Comparison of ENCODE assay signal across 21 cellular contexts in the genomic region with DNA sequence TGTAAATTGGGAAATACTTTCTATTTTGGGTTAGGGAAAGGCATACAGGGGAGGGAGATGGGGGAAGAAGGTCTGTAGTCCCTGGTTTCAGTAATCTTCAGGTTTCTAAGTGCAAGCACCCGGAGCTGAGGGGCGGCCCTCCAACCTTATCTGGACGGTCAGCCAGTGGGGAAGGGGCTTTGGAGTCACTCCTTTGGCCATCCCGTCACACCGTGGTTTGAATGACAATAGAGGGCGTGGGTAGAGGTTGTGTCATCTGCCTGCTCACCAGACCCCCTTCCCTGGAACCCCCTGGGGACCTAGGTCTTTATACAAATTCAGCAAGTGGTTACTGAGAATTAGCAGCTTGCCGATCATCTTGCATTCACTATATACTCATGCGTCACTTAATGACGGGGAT. TPM values are rescaled to one million over a fixed set of nuclear protein-coding genes. Genes with fewer than 3 reads are reported as not detected.
DNase-seq lines count a peak whose midpoint lies in the region; ATAC-seq and TF ChIP-seq lines count a peak whose summit lies in the region.
"Had no signal": no experiment of that assay in that cellular context is flagged by ENCODE, and none has a peak within 500 bp of the region (broad histone marks: within the 10 kb centered on the region; RNA-seq: fewer than 3 reads in every experiment).

No MANE protein-coding gene starts in this region.

- no peak overlapping the region for H4K8ac ChIP-seq in IMR-90 (ENCODE audit: low read depth in 2 of 2, low read length in 2 of 2)

- H3K27me3 ChIP-seq in BLaER1 (no peaks in the 10 kb centered on the region), IMR-90 (ENCODE audit: control insufficient read depth, insufficient read depth, low read length) (no peaks in the 10 kb centered on the region)
- H3K27me3 ChIP-seq: body of pancreas, MG63, stomach, uterus had no signal

- no peak overlapping the region for H2BK20ac ChIP-seq in IMR-90 (ENCODE audit: low read depth, low read length)

- H3K79me1 ChIP-seq in IMR-90 (ENCODE audit: low read depth in 1 of 2, low read length in 2 of 2): peaks cover 52 to 90% of the 10 kb centered on the region in 2 experiments

- no TSS peak for BruUV-seq in IMR-90 (replicated peaks; lab: Mats Ljungman, UMichigan)

- H3K4me1 Mint-ChIP-seq in chondrocyte (ENCODE audit: low read depth): peaks cover 60% of the 10 kb centered on the region
- H3K4me1 Mint-ChIP-seq in progenitor cell of endocrine pancreas (ENCODE audit: low read depth): peaks cover 22% of the 10 kb centered on the region

- H3K36me3 Mint-ChIP-seq in chondrocyte (ENCODE audit: low read depth) (peaks cover 3% of the 10 kb centered on the region), progenitor cell of endocrine pancreas (ENCODE audit: insufficient read depth) (peaks cover 1% of the 10 kb centered on the region)

- H3K14ac ChIP-seq in IMR-90 (replicated peaks; ENCODE audit: low read depth, low read length): no peak overlapping the region

- H3K4me3 ChIP-seq in BLaER1: peak overlapping the region; percentile 32; the same call in 1 of the 2 replicates
- H3K4me3 ChIP-seq in IMR-90 (ENCODE audit: insufficient read depth, low read depth, low read length): no peak overlapping the region
- no peak overlapping the region for H3K4me3 ChIP-seq in foreskin fibroblast (ENCODE audit: low read depth in 1 of 2, low read length in 2 of 2)
- H3K4me3 ChIP-seq: body of pancreas, MG63, stomach, uterus had no signal

- peak overlapping the region; percentile 74 for H2AK5ac ChIP-seq in IMR-90 (ENCODE audit: low read depth, low read length)

- no peak overlapping the region for H2BK120ac ChIP-seq in IMR-90 (ENCODE audit: low read depth, low read length)

- H3K9me1 ChIP-seq in IMR-90 (ENCODE audit: insufficient read depth, low read length): peaks cover 45% of the 10 kb centered on the region

- H3K23ac ChIP-seq in IMR-90 (ENCODE audit: low read depth, low read length): no peak overlapping the region

- no peak overlapping the region for H3K56ac ChIP-seq in IMR-90 (ENCODE audit: extremely low read depth, insufficient read depth, low read length)

- no peak overlapping the region for H4K91ac ChIP-seq in IMR-90 (ENCODE audit: insufficient read depth, low read depth, low read length)

- in situ Hi-C loops in IMR-90 (cut with MboI; ENCODE audit: low sequenced_read_pairs): no loop called here

- CTCF ChIA-PET in IMR-90 (lab: Yijun Ruan, JAX): no interaction called here

- intact Hi-C loops in IMR-90 (cut with micrococcal nuclease): no loop called here

- dilution Hi-C loops in IMR-90 (cut with HindIII; ENCODE audit: low sequenced_read_pairs, unreplicated experiment): no loop called here

- no peak for TF ChIP-seq CTCF in IMR-90 (conservative IDR thresholded peaks at IDR 0.05; ENCODE audit: low read depth, low read length)
- TF ChIP-seq CTCF in chondrocyte (IDR thresholded peaks at IDR 0.05): no peak
- TF ChIP-seq CTCF in progenitor cell of endocrine pancreas (IDR thresholded peaks at IDR 0.05; ENCODE audit: unreplicated experiment): no peak
- no peak for TF ChIP-seq CTCF in foreskin fibroblast (IDR thresholded peaks at IDR 0.05; ENCODE audit: low read depth, low read length)

- peaks cover 100% of the 10 kb centered on the region for H4K20me1 ChIP-seq in BLaER1
- H4K20me1 ChIP-seq in IMR-90 (ENCODE audit: insufficient read depth, low read length): peaks cover 68% of the 10 kb centered on the region

- POLR2A ChIA-PET in IMR-90 (lab: Charles Lee; ENCODE audit: unreplicated experiment): no interaction called here

- no peaks in the 10 kb centered on the region for H3K9me3 ChIP-seq in BLaER1
- no peaks in the 10 kb centered on the region for H3K9me3 ChIP-seq in IMR-90 (ENCODE audit: control insufficient read depth, insufficient read depth, low read length)
- H3K9me3 ChIP-seq: body of pancreas, MG63, stomach, uterus had no signal

- no peak overlapping the region for H4K5ac ChIP-seq in IMR-90 (ENCODE audit: low read depth, low read length)

- no peak for TF ChIP-seq RAD21 in IMR-90 (IDR thresholded peaks at IDR 0.05; ENCODE audit: low read length)

- WGBS in IMR-90 (ENCODE audit: extremely low coverage in 2 of 2, insufficient read length in 1 of 2), 2 experiments: no CpG with 5 or more reads among the region's 9 CpGs

- TF ChIP-seq POLR2A in IMR-90 (IDR thresholded peaks at IDR 0.05; ENCODE audit: low read depth, low read length): no peak

- H3K4ac ChIP-seq in IMR-90 (ENCODE audit: low read depth, low read length): no peak overlapping the region; the same call in none of the 2 replicates

- H3K4me2 ChIP-seq in BLaER1 (peak overlapping the region; percentile 88), IMR-90 (ENCODE audit: low read depth, low read length) (no peak overlapping the region)

- peak overlapping the region; percentile 84 for H2BK5ac ChIP-seq in IMR-90 (ENCODE audit: low read depth, low read length, poor library complexity, severe bottlenecking)

- no peak for DNase-seq in IMR-90
- DNase-seq in chondrocyte (ENCODE audit: low spot score): peak; percentile 46
- no peak for DNase-seq in progenitor cell of endocrine pancreas (ENCODE audit: low spot score, unreplicated experiment)
- no peak for DNase-seq in activated CD8-positive, alpha-beta memory T cell treated with anti-CD3 and anti-CD28 coated beads, Interleukin-2, amount 50 U/mL, for 4 hours
- no peak for DNase-seq in foreskin fibroblast
- no peak for DNase-seq in NCI-H748 treated with DMSO at 0.1 percent for 48 hours (lab: John Stamatoyannopoulos, UW)
- DNase-seq: activated naive CD4-positive, alpha-beta T cell treated with anti-CD3 and anti-CD28 coated beads, Interleukin-2, amount 10 ng/mL, durations not matched to agents 7 days and 5 days; body of pancreas; kidney; NCI-H187 treated with DMSO at 0.1 percent for 48 hours; NCI-H446; SIG-M5; stimulated activated CD4-positive, alpha-beta T cell treated with anti-CD3 and anti-CD28 coated beads, Interleukin-15, amount 100 ng/mL, for 24 hours; stomach; uterus had no signal

- H3K4me3 Mint-ChIP-seq in chondrocyte (ENCODE audit: unreplicated experiment) (no peak overlapping the region), progenitor cell of endocrine pancreas (ENCODE audit: low read depth) (no peak overlapping the region)
- H3K4me3 Mint-ChIP-seq: activated naive CD4-positive, alpha-beta T cell treated with anti-CD3 and anti-CD28 coated beads, Interleukin-2, amount 10 ng/mL, durations not matched to agents 7 days and 5 days; dendritic cell treated with granulocyte-macrophage colony-stimulating factor and Interleukin-4, amounts not matched to agents 40 ng/mL and 50 ng/mL, for 4 days; memory B cell; nephron had no signal

- no peak overlapping the region for H2AK9ac ChIP-seq in IMR-90 (replicated peaks; ENCODE audit: low read depth, low read length, poor library complexity)

- H3K27ac Mint-ChIP-seq in chondrocyte (ENCODE audit: unreplicated experiment) (peak overlapping the region; percentile 58), progenitor cell of endocrine pancreas (peak overlapping the region; percentile 56)
- H3K27ac Mint-ChIP-seq: activated naive CD4-positive, alpha-beta T cell treated with anti-CD3 and anti-CD28 coated beads, Interleukin-2, amount 10 ng/mL, durations not matched to agents 7 days and 5 days; dendritic cell treated with granulocyte-macrophage colony-stimulating factor and Interleukin-4, amounts not matched to agents 40 ng/mL and 50 ng/mL, for 4 days; memory B cell; nephron had no signal

- H2BK15ac ChIP-seq in IMR-90 (ENCODE audit: low read depth, low read length): no peak overlapping the region

- H3K9ac ChIP-seq in BLaER1: peak overlapping the region; percentile 49; the same call in 1 of the 2 replicates
- H3K9ac ChIP-seq in IMR-90 (ENCODE audit: low read depth, low read length): no peak overlapping the region

- ATAC-seq in IMR-90 (ENCODE audit: low read depth) (no peak), GM18868 (IDR thresholded peaks at IDR 0.05; ENCODE audit: unreplicated experiment) (no peak)
- ATAC-seq: body of pancreas had no signal

- no peaks in the 10 kb centered on the region for H3K27me3 Mint-ChIP-seq in chondrocyte (ENCODE audit: low read depth)
- H3K27me3 Mint-ChIP-seq in progenitor cell of endocrine pancreas: no peaks in the 10 kb centered on the region
- H3K27me3 Mint-ChIP-seq: activated naive CD4-positive, alpha-beta T cell treated with anti-CD3 and anti-CD28 coated beads, Interleukin-2, amount 10 ng/mL, durations not matched to agents 7 days and 5 days; dendritic cell treated with granulocyte-macrophage colony-stimulating factor and Interleukin-4, amounts not matched to agents 40 ng/mL and 50 ng/mL, for 4 days; memory B cell had no signal

- H3K9me3 Mint-ChIP-seq in chondrocyte (ENCODE audit: low read depth) (no peaks in the 10 kb centered on the region), progenitor cell of endocrine pancreas (ENCODE audit: low read depth) (no peaks in the 10 kb centered on the region)
- H3K9me3 Mint-ChIP-seq: activated naive CD4-positive, alpha-beta T cell treated with anti-CD3 and anti-CD28 coated beads, Interleukin-2, amount 10 ng/mL, durations not matched to agents 7 days and 5 days; dendritic cell treated with granulocyte-macrophage colony-stimulating factor and Interleukin-4, amounts not matched to agents 40 ng/mL and 50 ng/mL, for 4 days; memory B cell; nephron had no signal

- H3K4me1 ChIP-seq in BLaER1 (peaks cover 100% of the 10 kb centered on the region), IMR-90 (ENCODE audit: control insufficient read depth, insufficient read depth, low read length) (peaks cover 36% of the 10 kb centered on the region)
- H3K4me1 ChIP-seq: body of pancreas had no signal

- H3K27ac ChIP-seq in BLaER1 (peak overlapping the region; percentile 63), IMR-90 (ENCODE audit: insufficient read depth, low read length) (no peak overlapping the region)
- H3K27ac ChIP-seq: body of pancreas, stomach, uterus had no signal

- H3K36me3 ChIP-seq in BLaER1 (peaks cover 35% of the 10 kb centered on the region), IMR-90 (ENCODE audit: control insufficient read depth, insufficient read depth, low read length) (0 out of 2 replicates have a peak, but pooled peaks cover 2% of the 10 kb centered on the region)
- H3K36me3 ChIP-seq: MG63, uterus had no signal

- H3K18ac ChIP-seq in IMR-90 (ENCODE audit: low read depth, low read length): no peak overlapping the region; the same call in 1 of the 2 replicates

- no peak overlapping the region for H2AFZ ChIP-seq in IMR-90 (replicated peaks; ENCODE audit: low read length, poor library complexity)

TF ChIP-seq in IMR-90, 13 proteins besides CTCF, POLR2A, EP300 and RAD21 (continues in another document):
- TF ChIP-seq RFX5 (IDR thresholded peaks at IDR 0.05; ENCODE audit: low read depth, low read length) (no peak), MAFK (IDR thresholded peaks at IDR 0.05; ENCODE audit: low read depth, low read length) (no peak), FOS (IDR thresholded peaks at IDR 0.05; ENCODE audit: low read depth, low read length) (no peak), BHLHE40 (IDR thresholded peaks at IDR 0.05; ENCODE audit: low read depth, low read length) (no peak), SMC3 (IDR thresholded peaks at IDR 0.05; ENCODE audit: low read depth, low read length) (no peak)

RNA-seq across cellular contexts. Expression of gene STK35, which starts 29.0 kb away (rescaled TPM):
- total RNA-seq in IMR-90 (2012; rRNA removed) (11.1 and 11.4 TPM in 2 replicates), chondrocyte (13.7 to 16.0 TPM (median 14.5 TPM) in 3 replicates), progenitor cell of endocrine pancreas (39.8 and 41.9 TPM in 2 replicates)
- 12.0 and 12.6 TPM in 2 replicates for polyA plus RNA-seq in IMR-90 (2012; rRNA removed)
- polyA plus RNA-seq in IMR-90 (2012; cell fraction: cytosol; rRNA removed): 6.9 and 9.3 TPM in 2 replicates
- polyA plus RNA-seq in IMR-90 (2012; cell fraction: nucleus; rRNA removed; ENCODE audit: low replicate concordance): 22.9 and 28.4 TPM in 2 replicates
